Comparison of ENCODE assay signal across 7 cellular contexts in genomic region chr4:93718233-93718632, GRCh38.
"Had no signal": no experiment of that assay in that cellular context is flagged by ENCODE, and none has a peak within 500 bp of the region (broad histone marks: within the 10 kb centered on the region; RNA-seq: fewer than 3 reads in every experiment).

No MANE protein-coding gene starts in this region.

- H3K9ac ChIP-seq: KMS-11 had no signal

- FAIRE-seq: HTR-8/SVneo, K562 had no signal

- DNase-seq: IMR-90, KBM-7, KG1 had no signal

- H3K4me2 ChIP-seq: KMS-11 had no signal

- ATAC-seq: K562 had no signal

- H3K4me3 ChIP-seq: K562 had no signal

- H3K27ac ChIP-seq: HL-60, KMS-11 had no signal
